In genomic region chr11:9726313-9727022, GRCh38 we compare ENCODE assay signal across 11 cellular contexts.
DNase-seq lines count a peak whose midpoint lies in the region; ATAC-seq and TF ChIP-seq lines count a peak whose summit lies in the region.
"Had no signal": no experiment of that assay in that cellular context is flagged by ENCODE, and none has a peak within 500 bp of the region (broad histone marks: within the 10 kb centered on the region; RNA-seq: fewer than 3 reads in every experiment).

No MANE protein-coding gene starts in this region.

- no peaks in the 10 kb centered on the region for H3K27me3 ChIP-seq in RWPE2 (ENCODE audit: insufficient read depth, poor library complexity, severe bottlenecking)
- H3K27me3 ChIP-seq in lung (ENCODE audit: control insufficient read depth, insufficient read depth) = no peaks in the 10 kb centered on the region
- no peaks in the 10 kb centered on the region for H3K27me3 ChIP-seq in upper lobe of left lung

- peaks cover 32% of the 10 kb centered on the region for H3K36me3 ChIP-seq in RWPE2 (ENCODE audit: low read depth)
- peaks cover 9 to 10% of the 10 kb centered on the region in 2 donors for H3K36me3 ChIP-seq in lung (ENCODE audit: control insufficient read depth in 2 of 2, insufficient read depth in 2 of 2, low read length in 2 of 2)
- H3K36me3 ChIP-seq in upper lobe of left lung = peaks cover 0 to 31% (median 15%) of the 10 kb centered on the region in 4 donors

- H3K4me1 ChIP-seq in RWPE2 (ENCODE audit: insufficient read depth, poor library complexity, severe bottlenecking) (peaks cover 11% of the 10 kb centered on the region), lung (ENCODE audit: control insufficient read depth in 2 of 2, insufficient read depth in 2 of 2, low read length in 2 of 2) (no peaks in the 10 kb centered on the region), upper lobe of left lung (peaks cover 0 to 8% (median 0%) of the 10 kb centered on the region in 4 donors)
- H3K4me1 ChIP-seq: psoas muscle had no signal

- H3K4me3 ChIP-seq in RWPE2 (ENCODE audit: severe bottlenecking) = no peak overlapping the region
- H3K4me3 ChIP-seq in lung = no peak overlapping the region
- no peak overlapping the region for H3K4me3 ChIP-seq in upper lobe of left lung
- H3K4me3 ChIP-seq: psoas muscle had no signal

- 49 to 55% methylated on average over 3 of the region's 3 CpGs for WGBS in lung, 2 donors
- 57 to 72% methylated on average over 3 of the region's 3 CpGs for WGBS in upper lobe of left lung, 2 donors

- H3K9me3 ChIP-seq in RWPE2 (ENCODE audit: severe bottlenecking) (no peaks in the 10 kb centered on the region), lung (ENCODE audit: control insufficient read depth in 2 of 2, insufficient read depth in 1 of 2, low read length in 1 of 2) (no peaks in the 10 kb centered on the region), upper lobe of left lung (no peaks in the 10 kb centered on the region)
- H3K9me3 ChIP-seq: psoas muscle had no signal

- H3K27ac ChIP-seq in RWPE2 (ENCODE audit: poor library complexity, severe bottlenecking) (peak overlapping the region; percentile 32), lung (ENCODE audit: low read depth in 1 of 2, low read length in 1 of 2) (no peak overlapping the region), upper lobe of left lung (peak overlapping the region in 1 of 4 donors; percentile 20)
- H3K27ac ChIP-seq: psoas muscle had no signal

- TF ChIP-seq EP300 in upper lobe of left lung (IDR thresholded peaks at IDR 0.05) = no peak

- ATAC-seq in HG03108 (IDR thresholded peaks at IDR 0.05; ENCODE audit: unreplicated experiment) = peak; percentile 42
- peak; percentile 100 for ATAC-seq in RWPE2 (ENCODE audit: low read depth)
- ATAC-seq in lung (ENCODE audit: insufficient read depth, low FRiP score) = peak; percentile 58
- ATAC-seq in upper lobe of left lung (ENCODE audit: low FRiP score in 2 of 2) = no peak
- ATAC-seq: psoas muscle; stimulated activated naive CD8-positive, alpha-beta T cell treated with anti-CD3 and anti-CD28 coated beads, Interleukin-15, amount 100 ng/mL, for 72 hours had no signal

- peak; percentile 75 for DNase-seq in Daoy (ENCODE audit: low read depth)
- no peak for DNase-seq in RWPE2 (ENCODE audit: low spot score)
- no peak for DNase-seq in lung (ENCODE audit: low spot score)
- no peak for DNase-seq in cardiac septum (ENCODE audit: low spot score)
- no peak for DNase-seq in T-helper 1 cell
- no peak for DNase-seq in upper lobe of left lung
- DNase-seq in NCI-H82 (lab: John Stamatoyannopoulos, UW) = no peak
- DNase-seq: psoas muscle; Right ventricle myocardium superior; stimulated activated naive CD8-positive, alpha-beta T cell treated with anti-CD3 and anti-CD28 coated beads, Interleukin-15, amount 100 ng/mL, for 72 hours had no signal

- intact Hi-C loops in cardiac septum (cut with DNase I) = no loop called here

- TF ChIP-seq CTCF in RWPE2 (IDR thresholded peaks at IDR 0.05; ENCODE audit: poor library complexity, severe bottlenecking) (no peak), lung (IDR thresholded peaks at IDR 0.05; ENCODE audit: control extremely low read depth, extremely low read depth) (no peak), upper lobe of left lung (IDR thresholded peaks at IDR 0.05) (no peak)

- TF ChIP-seq POLR2A in upper lobe of left lung (IDR thresholded peaks at IDR 0.05) = no peak

Comparison
In these comparisons a context has a peak if more than half of its experiments do, and no peak if none do; other contexts are left out.
1. ATAC-seq: peak in HG03108 (single experiment), RWPE2 (single experiment) and lung (single experiment); none in upper lobe of left lung (0 of 2).